In the genomic region with DNA sequence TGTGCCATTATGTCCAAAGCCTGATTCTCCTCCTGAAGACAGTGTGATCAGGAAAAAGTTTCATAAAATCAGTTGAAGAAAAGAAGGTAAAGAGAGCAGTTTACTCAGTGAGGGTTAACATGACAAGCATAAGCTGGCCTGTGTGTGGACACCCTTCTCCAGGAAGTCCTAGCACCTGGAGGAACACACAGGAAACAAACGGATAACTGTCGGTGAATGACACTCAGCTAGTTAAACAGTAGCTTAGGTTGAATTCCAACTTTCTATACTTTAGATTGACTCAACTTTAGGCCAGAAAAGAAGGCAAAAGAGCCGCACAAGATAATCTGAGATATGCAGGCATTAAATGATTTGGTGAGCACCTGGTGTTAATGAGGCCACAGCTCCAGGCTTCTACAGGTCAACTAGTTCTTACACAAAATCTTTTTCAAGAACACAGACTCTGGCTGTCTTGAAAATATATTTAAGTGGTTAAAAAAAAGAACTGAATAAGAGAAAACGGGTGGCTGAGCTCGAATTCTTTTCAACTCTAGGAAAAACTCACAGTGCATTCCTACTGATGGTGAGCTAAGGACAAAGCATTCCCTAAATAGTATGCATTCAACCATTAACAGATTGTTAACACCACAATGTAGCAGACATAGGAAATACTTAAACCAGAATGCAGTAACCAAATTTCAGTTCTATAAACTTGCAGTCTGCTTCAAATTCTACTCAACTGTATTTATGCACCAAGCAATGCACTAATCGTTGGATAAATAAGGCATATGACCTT, we compare ENCODE assay signal across 1 cellular context.
A peak's percentile ranks its signal among the peaks of the same experiment; 100 is the strongest.
TF ChIP-seq lines count a peak whose summit lies in the region.

No MANE protein-coding gene starts in this region.

TF ChIP-seq in WTC11, 78 proteins besides CTCF, POLR2A, EP300 and RAD21:
- TF ChIP-seq ZNF425 (CRISPR knock-in tag; conservative IDR thresholded peaks at IDR 0.05), result 0 out of 2 replicates have a peak, but pooled peaks have one; percentile 20
- TF ChIP-seq, protein P1, sequence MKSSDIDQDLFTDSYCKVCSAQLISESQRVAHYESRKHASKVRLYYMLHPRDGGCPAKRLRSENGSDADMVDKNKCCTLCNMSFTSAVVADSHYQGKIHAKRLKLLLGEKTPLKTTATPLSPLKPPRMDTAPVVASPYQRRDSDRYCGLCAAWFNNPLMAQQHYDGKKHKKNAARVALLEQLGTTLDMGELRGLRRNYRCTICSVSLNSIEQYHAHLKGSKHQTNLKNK (CRISPR knock-in tag; IDR thresholded peaks at IDR 0.05), result peak; percentile 60; the same call in 1 of the 2 replicates
- TF ChIP-seq ZNF317 (CRISPR knock-in tag; IDR thresholded peaks at IDR 0.05; ENCODE audit: borderline replicate concordance, low read depth), result no peak
- TF ChIP-seq TEAD1 (CRISPR knock-in tag; IDR thresholded peaks at IDR 0.05), result peak; percentile 33; the same call in 1 of the 2 replicates
